Comparison of ENCODE assay signal across 4 cellular contexts in genomic region chr2:178285287-178285615, GRCh38.
"Had no signal": no experiment of that assay in that cellular context is flagged by ENCODE, and none has a peak within 500 bp of the region (broad histone marks: within the 10 kb centered on the region; RNA-seq: fewer than 3 reads in every experiment).

No MANE protein-coding gene starts in this region.

- H3K27ac ChIP-seq: HL-60 had no signal

- H3K4me3 ChIP-seq: K562 had no signal

- ATAC-seq: HepG2 had no signal

- DNase-seq: IMR-90 had no signal
